9 cellular contexts compared by ENCODE assay signal in the genomic region with DNA sequence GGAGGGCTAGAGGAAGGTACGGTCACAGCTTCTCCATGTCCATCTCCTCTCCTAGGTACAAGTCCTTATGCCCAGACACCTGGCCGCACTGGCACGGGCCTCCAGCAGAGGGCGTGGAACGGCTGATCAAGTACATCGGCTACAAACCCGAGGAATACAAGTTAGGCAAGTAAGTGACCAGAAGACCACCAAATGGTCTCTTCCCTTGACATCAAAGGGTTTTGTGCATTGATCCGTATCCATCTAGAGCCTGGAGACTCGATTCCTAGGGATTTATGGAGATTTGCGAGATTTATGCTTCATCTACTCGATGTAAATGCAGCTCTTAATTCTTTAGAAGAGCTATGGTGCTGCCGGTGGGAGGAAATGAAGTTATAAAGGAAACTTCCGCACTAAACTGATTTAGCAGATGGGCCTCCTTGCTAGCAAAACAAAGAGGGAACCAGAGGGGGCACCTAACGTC. TPM values are rescaled to one million over a fixed set of nuclear protein-coding genes. Genes with fewer than 3 reads are reported as not detected.
DNase-seq lines count a peak whose midpoint lies in the region; ATAC-seq and TF ChIP-seq lines count a peak whose summit lies in the region.
"Had no signal": no experiment of that assay in that cellular context is flagged by ENCODE, and none has a peak within 500 bp of the region (broad histone marks: within the 10 kb centered on the region; RNA-seq: fewer than 3 reads in every experiment).

No MANE protein-coding gene starts in this region.

- peak; percentile 75 for DNase-seq in GM13976 (ENCODE audit: low spot score)
- peak; percentile 7 for DNase-seq in NCI-H1417 treated with DMSO at 0.1 percent for 48 hours (lab: John Stamatoyannopoulos, UW)
- peak; percentile 36 to 71 for DNase-seq in SW 1271 (lab: John Stamatoyannopoulos, UW)
- peak; percentile 79 to 92 (median 85) for DNase-seq in heart left ventricle
- peak; percentile 77 to 85 for DNase-seq in uterus

- no peaks in the 10 kb centered on the region for H3K27me3 Mint-ChIP-seq in activated naive CD8-positive, alpha-beta T cell

- H3K4me1 ChIP-seq in heart left ventricle = peaks cover 0 to 16% (median 10%) of the 10 kb centered on the region in 12 donors
- H3K4me1 ChIP-seq in rectal smooth muscle tissue (ENCODE audit: control insufficient read depth, insufficient read depth, low read length) = no peaks in the 10 kb centered on the region
- H3K4me1 ChIP-seq in uterus = no peaks in the 10 kb centered on the region

- H3K27me3 ChIP-seq in heart left ventricle (no peaks in the 10 kb centered on the region), rectal smooth muscle tissue (ENCODE audit: control insufficient read depth, insufficient read depth, low read length) (no peaks in the 10 kb centered on the region), uterus (no peaks in the 10 kb centered on the region)

- H3K36me3 Mint-ChIP-seq in activated naive CD8-positive, alpha-beta T cell = no peaks in the 10 kb centered on the region

- H3K4me1 Mint-ChIP-seq in activated naive CD8-positive, alpha-beta T cell (ENCODE audit: low read depth) = peaks cover 11% of the 10 kb centered on the region

- H3K27ac Mint-ChIP-seq in activated naive CD8-positive, alpha-beta T cell = no peak overlapping the region

- WGBS in heart left ventricle, 4 donors = 22 to 29% (median 26%) methylated on average over 14 of the region's 14 CpGs

- intact Hi-C loops in heart left ventricle (cut with DNase I) (loop anchor here in 9 of 10 donors (1.0 to 10.0 kb wide), 6 partner anchors 44 to 344 kb away; a partner anchor contains a TSS), uterus (cut with DNase I; ENCODE audit: low total_unique reads) (no loop called here)

- no peaks in the 10 kb centered on the region for H3K9me3 ChIP-seq in heart left ventricle
- no peaks in the 10 kb centered on the region for H3K9me3 ChIP-seq in uterus

- H3K4me3 ChIP-seq in heart left ventricle = peak overlapping the region in 6 of 12 donors; percentile 1 to 26 (median 9)
- H3K4me3 ChIP-seq in rectal smooth muscle tissue (ENCODE audit: low read length) = peak overlapping the region; percentile 20
- H3K4me3 ChIP-seq in uterus = no peak overlapping the region
- H3K4me3 ChIP-seq: skin epidermis had no signal

- in situ Hi-C loops in GM13976 (cut with MboI; ENCODE audit: low sequenced_read_pairs, unreplicated experiment) = no loop called here

- no peak for TF ChIP-seq POLR2A in heart left ventricle (IDR thresholded peaks at IDR 0.05)
- no peak for TF ChIP-seq POLR2A in uterus (IDR thresholded peaks at IDR 0.05)

- no peaks in the 10 kb centered on the region for H3K36me3 ChIP-seq in heart left ventricle
- no peaks in the 10 kb centered on the region for H3K36me3 ChIP-seq in rectal smooth muscle tissue (ENCODE audit: control insufficient read depth, insufficient read depth, low read length)
- no peaks in the 10 kb centered on the region for H3K36me3 ChIP-seq in uterus

- no peak overlapping the region for H3K9ac ChIP-seq in rectal smooth muscle tissue (ENCODE audit: low read length)

- peak overlapping the region; percentile 42 for H3K4me3 Mint-ChIP-seq in activated naive CD8-positive, alpha-beta T cell

- TF ChIP-seq CTCF in GM13976 (IDR thresholded peaks at IDR 0.05; ENCODE audit: borderline replicate concordance, control extremely low read depth, extremely low read depth, insufficient read depth, missing control alignments) (peak; percentile 87), heart left ventricle (IDR thresholded peaks at IDR 0.05) (peak; percentile 72 to 89 (median 82)), uterus (IDR thresholded peaks at IDR 0.05) (peak; percentile 67 to 81 (median 74))

- ATAC-seq in heart left ventricle = peak in 3 of 4 donors; percentile 47 to 80 (median 74)
- no peak for ATAC-seq in HG03378 (IDR thresholded peaks at IDR 0.05; ENCODE audit: unreplicated experiment)

- no peaks in the 10 kb centered on the region for H3K9me3 Mint-ChIP-seq in activated naive CD8-positive, alpha-beta T cell (ENCODE audit: low read depth)

- peak overlapping the region in 10 of 12 donors; percentile 3 to 68 (median 32) for H3K27ac ChIP-seq in heart left ventricle
- no peak overlapping the region for H3K27ac ChIP-seq in rectal smooth muscle tissue (ENCODE audit: low read depth, low read length)
- H3K27ac ChIP-seq in uterus = peak overlapping the region in 1 of 2 donors; percentile 16

RNA-seq across cellular contexts. Expression of a gene that starts 44.2 kb away (rescaled TPM):
- total RNA-seq in heart left ventricle (10 to 100 TPM; 20.8 to 52.3 (median 37.1) TPM), uterus (10 to 100 TPM; 38.2 to 88.4 (median 63.6) TPM)
- 10 to 100 TPM in 1 of 2 donors, 1 to 10 TPM in 1; 9.5 to 47.6 TPM for polyA plus RNA-seq in heart left ventricle

RNA-seq across cellular contexts. Expression of a gene that starts 44.6 kb away (rescaled TPM):
- total RNA-seq in heart left ventricle (10 to 100 TPM; 45.7 to 82.7 (median 53.8) TPM), uterus (10 to 100 TPM; 14.7 to 64.2 (median 30.7) TPM)
- polyA plus RNA-seq in heart left ventricle = 10 to 100 TPM; 19.1 to 24.4 TPM

Comparison
In these comparisons a context has a peak if more than half of its experiments do, and no peak if none do; other contexts are left out.
1. DNase-seq: peak in every context shown above with its lines; median percentile 85 in heart left ventricle; 81 in uterus; 75 in GM13976; 54 in SW 1271; 7 in NCI-H1417 treated with DMSO at 0.1 percent for 48 hours.